In genomic region chr17:66304304-66305174, GRCh38 we compare ENCODE assay signal across 8 cellular contexts. TPM values are rescaled to one million over a fixed set of nuclear protein-coding genes. Genes with fewer than 3 reads are reported as not detected.
DNase-seq lines count a peak whose midpoint lies in the region; ATAC-seq and TF ChIP-seq lines count a peak whose summit lies in the region.

No MANE protein-coding gene starts in this region.

- H3K9me3 ChIP-seq in left ventricle myocardium inferior (replicated peaks) (no peaks in the 10 kb centered on the region), Karpas-422 (ENCODE audit: low read length) (no peaks in the 10 kb centered on the region)

- no peaks in the 10 kb centered on the region for H3K79me2 ChIP-seq in Karpas-422 (ENCODE audit: low read length)

- intact Hi-C loops in left ventricle myocardium inferior (cut with micrococcal nuclease) (no loop called here), cardiac septum (cut with DNase I) (no loop called here)

- H3K27me3 ChIP-seq in left ventricle myocardium inferior (ENCODE audit: low read depth) (no peaks in the 10 kb centered on the region), Karpas-422 (ENCODE audit: low read length) (no peaks in the 10 kb centered on the region)

- no peak for DNase-seq in left ventricle myocardium inferior
- no peak for DNase-seq in cardiac septum (ENCODE audit: low spot score)
- DNase-seq in SKM-1 (lab: John Stamatoyannopoulos, UW; ENCODE audit: unreplicated experiment) = peak; percentile 14
- DNase-seq in choroid plexus epithelial cell (ENCODE audit: low read depth) = peak; percentile 39
- DNase-seq in mucosa of gallbladder (ENCODE audit: low spot score) = peak; percentile 23
- no peak for DNase-seq in putamen (ENCODE audit: low spot score)
- no peak for DNase-seq in Karpas-422

- H3K4me1 ChIP-seq in left ventricle myocardium inferior = peaks cover 27% of the 10 kb centered on the region
- peaks cover 22% of the 10 kb centered on the region for H3K4me1 ChIP-seq in Karpas-422 (ENCODE audit: low read length)

- H3K27ac ChIP-seq in left ventricle myocardium inferior (replicated peaks) (peak overlapping the region; percentile 82), Karpas-422 (ENCODE audit: low read length) (no peak overlapping the region)

- ATAC-seq in HG02642 (IDR thresholded peaks at IDR 0.05; ENCODE audit: poor library complexity, unreplicated experiment) = no peak

- no peak overlapping the region for H3K9ac ChIP-seq in Karpas-422 (ENCODE audit: low read length)

- H3K4me3 ChIP-seq in left ventricle myocardium inferior (peak overlapping the region; percentile 87), choroid plexus epithelial cell (ENCODE audit: low read depth, low read length) (peak overlapping the region; percentile 82), Karpas-422 (ENCODE audit: low read length) (no peak overlapping the region)

- TF ChIP-seq CTCF in left ventricle myocardium inferior (IDR thresholded peaks at IDR 0.05; ENCODE audit: borderline replicate concordance) (no peak), choroid plexus epithelial cell (conservative IDR thresholded peaks at IDR 0.05; ENCODE audit: low read depth, low read length) (peak; percentile 36)

- H2AFZ ChIP-seq in Karpas-422 (ENCODE audit: low read length) = no peak overlapping the region

- H3K9me2 ChIP-seq in Karpas-422 (replicated peaks; ENCODE audit: insufficient read depth, low read length) = no peaks in the 10 kb centered on the region

- no peak overlapping the region for H3K4me2 ChIP-seq in Karpas-422 (ENCODE audit: low read depth, low read length, poor library complexity, severe bottlenecking)

- H4K20me1 ChIP-seq in Karpas-422 (ENCODE audit: insufficient read depth, low read depth, low read length) = peaks cover 8% of the 10 kb centered on the region; the same call in 1 of the 2 replicates

- no peaks in the 10 kb centered on the region for H3K36me3 ChIP-seq in left ventricle myocardium inferior
- H3K36me3 ChIP-seq in Karpas-422 (ENCODE audit: insufficient read depth, low read length) = no peaks in the 10 kb centered on the region

RNA-seq across cellular contexts. Expression of gene PRKCA, which starts 2.1 kb away (rescaled TPM):
- total RNA-seq in left ventricle myocardium inferior (5.6 TPM), cardiac septum (15.0 TPM), mucosa of gallbladder (127 TPM)
- 4.3 and 4.4 TPM in 2 replicates for total RNA-seq in Karpas-422 (2014; rRNA removed; shearing (Covaris generic); ENCODE audit: low replicate concordance)

Comparison
In these comparisons a context has a peak if more than half of its experiments do, and no peak if none do; other contexts are left out.
1. DNase-seq: peak in SKM-1 (single experiment), choroid plexus epithelial cell (single experiment) and mucosa of gallbladder (single experiment); none in left ventricle myocardium inferior (single experiment), cardiac septum (single experiment), putamen (single experiment) and Karpas-422 (single experiment).